10 cellular contexts compared by ENCODE assay signal in the genomic region with DNA sequence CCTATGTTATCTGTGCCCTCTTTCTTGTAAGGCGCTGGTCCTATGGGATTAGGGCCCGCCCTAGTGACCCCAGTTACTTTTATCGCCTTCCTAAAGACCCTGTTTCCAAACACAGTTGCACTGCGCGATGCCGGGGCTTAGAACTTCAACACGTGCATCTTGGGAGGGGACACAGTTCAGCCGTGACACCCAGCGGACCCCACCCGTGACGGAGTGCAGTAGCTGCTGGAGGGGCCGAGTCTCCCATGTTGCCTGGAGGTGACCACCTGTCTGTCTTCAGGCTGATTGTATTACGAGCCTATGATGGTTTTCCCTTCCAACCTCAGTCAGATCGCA. TPM values are rescaled to one million over a fixed set of nuclear protein-coding genes. Genes with fewer than 3 reads are reported as not detected.
DNase-seq lines count a peak whose midpoint lies in the region; ATAC-seq and TF ChIP-seq lines count a peak whose summit lies in the region.
"Had no signal": no experiment of that assay in that cellular context is flagged by ENCODE, and none has a peak within 500 bp of the region (broad histone marks: within the 10 kb centered on the region; RNA-seq: fewer than 3 reads in every experiment).

No MANE protein-coding gene starts in this region.

- TF ChIP-seq CTCF in gastroesophageal sphincter (IDR thresholded peaks at IDR 0.05) (no peak), parathyroid adenoma (IDR thresholded peaks at IDR 0.05) (no peak)

- TF ChIP-seq EP300 in gastroesophageal sphincter (IDR thresholded peaks at IDR 0.05) = no peak

- no peaks in the 10 kb centered on the region for H3K27me3 ChIP-seq in right cardiac atrium (ENCODE audit: control insufficient read depth, insufficient read depth)
- H3K27me3 ChIP-seq in gastroesophageal sphincter = no peaks in the 10 kb centered on the region
- H3K27me3 ChIP-seq in parathyroid adenoma (ENCODE audit: control insufficient read depth, insufficient read depth, low read length) = no peaks in the 10 kb centered on the region
- H3K27me3 ChIP-seq: ascending aorta had no signal

- H3K4me1 ChIP-seq in right cardiac atrium (ENCODE audit: control insufficient read depth, insufficient read depth, low read length) = peaks cover 14% of the 10 kb centered on the region
- peaks cover 0 to 93% (median 58%) of the 10 kb centered on the region in 3 donors for H3K4me1 ChIP-seq in gastroesophageal sphincter
- H3K4me1 ChIP-seq in parathyroid adenoma = peaks cover 17% of the 10 kb centered on the region

- DNase-seq in right cardiac atrium = no peak
- DNase-seq in cardiac septum (ENCODE audit: low spot score) = no peak
- no peak for DNase-seq in Kasumi-1 (lab: John Stamatoyannopoulos, UW)
- no peak for DNase-seq in NCI-H345 treated with DMSO at 0.1 percent for 48 hours (lab: John Stamatoyannopoulos, UW; ENCODE audit: unreplicated experiment)
- no peak for DNase-seq in NCI-H146 (lab: John Stamatoyannopoulos, UW)

- peak overlapping the region; percentile 51 for H2AFZ ChIP-seq in parathyroid adenoma

- peak overlapping the region; percentile 67 for H3K27ac ChIP-seq in right cardiac atrium (ENCODE audit: low read length)
- H3K27ac ChIP-seq in gastroesophageal sphincter = peak overlapping the region in 3 of 4 donors; percentile 79 to 83 (median 81)
- peak overlapping the region; percentile 82 for H3K27ac ChIP-seq in parathyroid adenoma
- H3K27ac ChIP-seq: KMS-11 had no signal

- WGBS in right cardiac atrium = 44% methylated on average over 14 of the region's 14 CpGs
- 0 to 40% methylated on average over 2 to 8 of the region's 14 CpGs for whole genome bisulfite sequencing in gastroesophageal sphincter (ENCODE audit: low coverage in 1 of 2), 2 donors

- peak overlapping the region; percentile 15 for H3K4me2 ChIP-seq in parathyroid adenoma (ENCODE audit: low read length)
- H3K4me2 ChIP-seq: KMS-11 had no signal

- no peak overlapping the region for H3K4me3 ChIP-seq in right cardiac atrium (ENCODE audit: low read length)
- H3K4me3 ChIP-seq in gastroesophageal sphincter = peak overlapping the region in 1 of 2 donors; percentile 17
- no peak overlapping the region for H3K4me3 ChIP-seq in parathyroid adenoma (ENCODE audit: low read depth, low read length)
- H3K4me3 ChIP-seq: ascending aorta had no signal

- H3K79me2 ChIP-seq in parathyroid adenoma = peaks cover 51% of the 10 kb centered on the region

- ATAC-seq in right cardiac atrium (no peak), gastroesophageal sphincter (no peak), esophagus mucosa (no peak)

- intact Hi-C loops in right cardiac atrium (cut with DNase I) = no loop called here
- intact Hi-C loops in cardiac septum (cut with DNase I) = no loop called here

- no peaks in the 10 kb centered on the region for H3K9me3 ChIP-seq in right cardiac atrium (ENCODE audit: control insufficient read depth, low read length)
- no peaks in the 10 kb centered on the region for H3K9me3 ChIP-seq in gastroesophageal sphincter
- no peaks in the 10 kb centered on the region for H3K9me3 ChIP-seq in parathyroid adenoma (ENCODE audit: control insufficient read depth, low read length)
- H3K9me3 ChIP-seq: ascending aorta had no signal

- H3K9ac ChIP-seq in parathyroid adenoma = no peak overlapping the region
- H3K9ac ChIP-seq: KMS-11 had no signal

- no peaks in the 10 kb centered on the region for H3K36me3 ChIP-seq in gastroesophageal sphincter
- no peaks in the 10 kb centered on the region for H3K36me3 ChIP-seq in parathyroid adenoma (ENCODE audit: control insufficient read depth, insufficient read depth, low read length)
- H3K36me3 ChIP-seq: ascending aorta had no signal

- TF ChIP-seq POLR2A in gastroesophageal sphincter (IDR thresholded peaks at IDR 0.05) = no peak

RNA-seq across cellular contexts. Expression of a gene that starts 9.4 kb away (rescaled TPM):
- 10 to 100 TPM; 20.5 to 39.5 (median 33.8) TPM for total RNA-seq in right cardiac atrium
- polyA plus RNA-seq in right cardiac atrium = 31.8 TPM
- total RNA-seq in cardiac septum = 9.8 TPM
- 10 to 100 TPM; 32.7 to 54.9 (median 40.6) TPM for total RNA-seq in gastroesophageal sphincter
- total RNA-seq in esophagus mucosa = 111 TPM

RNA-seq across cellular contexts. Expression of a gene that starts 52.8 kb away (rescaled TPM):
- total RNA-seq in right cardiac atrium (10 to 100 TPM; 18.4 to 22.5 (median 19.7) TPM), cardiac septum (21.7 TPM), gastroesophageal sphincter (10 to 100 TPM; 17.6 to 26.0 (median 19.0) TPM), esophagus mucosa (22.2 TPM)
- polyA plus RNA-seq in right cardiac atrium = 24.6 TPM
